In genomic region chr10:338176-339037, GRCh38 we compare ENCODE assay signal across 11 cellular contexts.
DNase-seq lines count a peak whose midpoint lies in the region; ATAC-seq and TF ChIP-seq lines count a peak whose summit lies in the region.
"Had no signal": no experiment of that assay in that cellular context is flagged by ENCODE, and none has a peak within 500 bp of the region (broad histone marks: within the 10 kb centered on the region; RNA-seq: fewer than 3 reads in every experiment).

No MANE protein-coding gene starts in this region.

- no peaks in the 10 kb centered on the region for H3K36me3 Mint-ChIP-seq in CD14-positive monocyte
- peaks cover 24% of the 10 kb centered on the region for H3K36me3 Mint-ChIP-seq in neural progenitor cell

- H3K4me1 ChIP-seq in neural progenitor cell = no peaks in the 10 kb centered on the region

- H3K4me1 Mint-ChIP-seq in CD14-positive monocyte = no peaks in the 10 kb centered on the region
- H3K4me1 Mint-ChIP-seq in neural progenitor cell = no peaks in the 10 kb centered on the region

- no peaks in the 10 kb centered on the region for H3K79me2 ChIP-seq in neural progenitor cell (ENCODE audit: low read depth)

- peaks cover 3% of the 10 kb centered on the region for H3F3A ChIP-seq in neural progenitor cell (ENCODE audit: low read depth)

- H3K27me3 ChIP-seq in neural progenitor cell = no peaks in the 10 kb centered on the region

- H3K4me3 Mint-ChIP-seq in CD14-positive monocyte = no peak overlapping the region
- H3K4me3 Mint-ChIP-seq in neural progenitor cell = no peak overlapping the region

- DNase-seq in CD14-positive monocyte (ENCODE audit: low spot score) = peak; percentile 20
- DNase-seq in NCI-H526 treated with DMSO at 0.1 percent for 48 hours (lab: John Stamatoyannopoulos, UW) = peak; percentile 7
- peak; percentile 96 for DNase-seq in epithelial cell of esophagus (ENCODE audit: low read depth)
- DNase-seq in neural progenitor cell (ENCODE audit: low spot score) = no peak
- DNase-seq in hepatic stellate cell (ENCODE audit: low spot score) = no peak
- DNase-seq: NCI-H524 treated with DMSO at 0.1 percent for 48 hours; stimulated activated CD4-positive, alpha-beta T cell treated with anti-CD3 and anti-CD28 coated beads, Interleukin-12 subunit alpha, Interleukin-12 subunit beta, amount 100 ng/mL, for 4 hours had no signal

- H4K20me1 ChIP-seq in neural progenitor cell (ENCODE audit: low read depth) = no peaks in the 10 kb centered on the region

- H3K9me3 Mint-ChIP-seq in CD14-positive monocyte = peaks cover 0 to 10% (median 2%) of the 10 kb centered on the region in 7 donors
- no peaks in the 10 kb centered on the region for H3K9me3 Mint-ChIP-seq in neural progenitor cell
- H3K9me3 Mint-ChIP-seq: activated T-helper 2 cell treated with anti-CD3 and anti-CD28 coated beads, Interferon-gamma antibody, Interleukin-2, Interleukin-4, amounts not matched to agents 10 μg/mL and 5 μg/mL and 100 μg/mL, durations not matched to agents 14 hours and 24 hours and 36 hours had no signal

- H3K36me3 ChIP-seq in neural progenitor cell = no peaks in the 10 kb centered on the region

- intact Hi-C loops in CD14-positive monocyte (cut with micrococcal nuclease) = no loop called here

- H3K9me3 ChIP-seq in neural progenitor cell (ENCODE audit: low read depth) = no peaks in the 10 kb centered on the region

- ATAC-seq in HG03439 (IDR thresholded peaks at IDR 0.05; ENCODE audit: unreplicated experiment) (no peak), GM19395 (IDR thresholded peaks at IDR 0.05; ENCODE audit: unreplicated experiment) (no peak), HG02642 (IDR thresholded peaks at IDR 0.05; ENCODE audit: poor library complexity, unreplicated experiment) (no peak)

- no peak overlapping the region for H3K27ac ChIP-seq in neural progenitor cell

- no peak overlapping the region for H3K4me2 ChIP-seq in neural progenitor cell

- no peak overlapping the region for H3K9ac ChIP-seq in neural progenitor cell

- H3K4me3 ChIP-seq in epithelial cell of esophagus (ENCODE audit: low read length) (no peak overlapping the region), neural progenitor cell (no peak overlapping the region)

- H3K27ac Mint-ChIP-seq in CD14-positive monocyte = no peak overlapping the region
- H3K27ac Mint-ChIP-seq in neural progenitor cell = peak overlapping the region; percentile 33
- H3K27ac Mint-ChIP-seq: activated T-helper 2 cell treated with anti-CD3 and anti-CD28 coated beads, Interferon-gamma antibody, Interleukin-2, Interleukin-4, amounts not matched to agents 10 μg/mL and 5 μg/mL and 100 μg/mL, durations not matched to agents 14 hours and 24 hours and 36 hours had no signal

- H2AFZ ChIP-seq in neural progenitor cell (replicated peaks) = no peak overlapping the region

- H3K27me3 Mint-ChIP-seq in CD14-positive monocyte (ENCODE audit: low read depth in 3 of 3) (peaks cover 1 to 6% (median 5%) of the 10 kb centered on the region in 3 donors), neural progenitor cell (ENCODE audit: insufficient read depth, low read depth) (peaks cover 5% of the 10 kb centered on the region)

- no peak for TF ChIP-seq CTCF in CD14-positive monocyte (IDR thresholded peaks at IDR 0.05)
- no peak for TF ChIP-seq CTCF in epithelial cell of esophagus (IDR thresholded peaks at IDR 0.05; ENCODE audit: insufficient read depth, low read depth, low read length, missing control alignments)
- TF ChIP-seq CTCF in neural progenitor cell (IDR thresholded peaks at IDR 0.05) = no peak

Comparison
In these comparisons a context has a peak if more than half of its experiments do, and no peak if none do; other contexts are left out.
1. DNase-seq: peak in CD14-positive monocyte (single experiment), NCI-H526 treated with DMSO at 0.1 percent for 48 hours (single experiment) and epithelial cell of esophagus (single experiment); none in neural progenitor cell (single experiment) and hepatic stellate cell (single experiment).